27 cellular contexts compared by ENCODE assay signal in the genomic region with DNA sequence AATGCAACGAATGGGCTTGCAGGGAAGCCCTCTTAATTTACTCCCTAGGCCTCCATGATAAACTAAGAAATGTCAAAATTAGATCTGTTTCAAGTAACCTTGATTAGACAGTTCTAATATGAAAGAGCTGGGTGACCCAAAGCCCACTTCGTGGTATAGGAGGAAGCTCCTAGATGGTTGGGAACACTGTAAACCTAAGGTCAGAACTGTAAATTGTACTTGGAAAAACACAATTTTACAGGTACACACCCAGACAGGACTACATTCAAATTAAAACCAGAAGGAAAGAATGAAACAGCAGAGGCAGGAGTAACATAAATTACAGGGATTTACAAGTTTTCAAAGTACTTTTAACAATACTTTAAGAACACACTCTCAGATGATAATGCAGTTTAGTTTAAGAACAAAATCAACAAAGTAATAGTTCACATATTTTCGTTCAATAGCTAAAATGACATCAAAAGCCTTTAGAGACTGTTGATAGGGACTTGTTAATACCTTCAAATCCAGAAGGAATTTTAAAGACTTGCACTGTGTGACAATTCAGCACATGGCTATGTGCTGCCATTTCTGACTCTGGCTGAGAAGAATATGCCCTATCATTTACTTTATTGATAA. TPM values are rescaled to one million over a fixed set of nuclear protein-coding genes. Genes with fewer than 3 reads are reported as not detected.
"Had no signal": no experiment of that assay in that cellular context is flagged by ENCODE, and none has a peak within 500 bp of the region (broad histone marks: within the 10 kb centered on the region; RNA-seq: fewer than 3 reads in every experiment).

No MANE protein-coding gene starts in this region.

- H3K4me1 Mint-ChIP-seq: immature natural killer cell; stimulated activated memory B cell treated with anti-CD40 and anti-IgM and Interleukin-4, amounts not matched to agents 10 μg/mL and 1 μg/mL and 100 μg/mL, for 72 hours; stimulated activated naive CD8-positive, alpha-beta T cell treated with anti-CD3 and anti-CD28 coated beads, Interleukin-15, amount 100 ng/mL, for 72 hours had no signal

- H3K36me3 ChIP-seq: lower lobe of right lung, ovary, right atrium auricular region, right lobe of liver, thyroid gland, uterus had no signal

- DNase-seq: heart right ventricle; hippocampal formation; immature natural killer cell; kidney; lower lobe of right lung; mammary epithelial cell; mesenchymal stem cell; naive thymus-derived CD4-positive, alpha-beta T cell; ovary; right lobe of liver; stimulated activated CD4-positive, alpha-beta T cell treated with anti-CD3 and anti-CD28 coated beads, Interleukin-1b, Interleukin-23, amount 100 ng/mL, for 48 hours; stimulated activated CD4-positive, alpha-beta T cell treated with anti-CD3 and anti-CD28 coated beads, Interleukin-2, amount 100 ng/mL, for 48 hours; stimulated activated CD4-positive, alpha-beta T cell treated with anti-CD3 and anti-CD28 coated beads, Interleukin-4, amount 100 ng/mL, for 4 hours; stimulated activated CD8-positive, alpha-beta memory T cell treated with anti-CD3 and anti-CD28 coated beads, Interleukin-4, amount 100 ng/mL, for 48 hours; stimulated activated naive CD4-positive, alpha-beta T cell treated with Interleukin-2 at 50 U/mL for 16 hours; stimulated activated naive CD8-positive, alpha-beta T cell treated with anti-CD3 and anti-CD28 coated beads, Interleukin-15, amount 100 ng/mL, for 72 hours; substantia nigra; thyroid gland; uterus had no signal

- H3K27me3 ChIP-seq: ovary, right atrium auricular region, right lobe of liver, thyroid gland, uterus had no signal

- H3K36me3 Mint-ChIP-seq: natural killer cell treated with Interleukin-12 subunit alpha and Interleukin-12 subunit beta and Interleukin-15 and Interleukin-18, amount 100 ng/mL, for 72 hours; type B pancreatic cell had no signal

- H3K4me1 ChIP-seq: heart right ventricle, lower lobe of right lung, right atrium auricular region, right lobe of liver, thyroid gland, uterus had no signal

- H3K27ac ChIP-seq: heart right ventricle, lower lobe of right lung, ovary, right atrium auricular region, right lobe of liver, thyroid gland, uterus had no signal

- H3K27ac Mint-ChIP-seq: immature natural killer cell; naive thymus-derived CD4-positive, alpha-beta T cell; natural killer cell treated with Interleukin-12 subunit alpha and Interleukin-12 subunit beta and Interleukin-15 and Interleukin-18, amount 100 ng/mL, for 72 hours; progenitor cell of endocrine pancreas; stimulated activated memory B cell treated with anti-CD40 and anti-IgM and Interleukin-4, amounts not matched to agents 10 μg/mL and 1 μg/mL and 100 μg/mL, for 72 hours; type B pancreatic cell had no signal

- H3K27me3 Mint-ChIP-seq: natural killer cell treated with Interleukin-12 subunit alpha and Interleukin-12 subunit beta and Interleukin-15 and Interleukin-18, amount 100 ng/mL, for 72 hours; stimulated activated memory B cell treated with anti-CD40 and anti-IgM and Interleukin-4, amounts not matched to agents 10 μg/mL and 1 μg/mL and 100 μg/mL, for 72 hours had no signal

- H3K4me3 ChIP-seq: heart right ventricle, lower lobe of right lung, ovary, right atrium auricular region, right lobe of liver, smooth muscle cell, thyroid gland, uterus had no signal

- H3K4me3 Mint-ChIP-seq: immature natural killer cell; naive thymus-derived CD4-positive, alpha-beta T cell; natural killer cell treated with Interleukin-12 subunit alpha and Interleukin-12 subunit beta and Interleukin-15 and Interleukin-18, amount 100 ng/mL, for 72 hours; stimulated activated memory B cell treated with anti-CD40 and anti-IgM and Interleukin-4, amounts not matched to agents 10 μg/mL and 1 μg/mL and 100 μg/mL, for 72 hours; stimulated activated naive CD8-positive, alpha-beta T cell treated with anti-CD3 and anti-CD28 coated beads, Interleukin-15, amount 100 ng/mL, for 72 hours; type B pancreatic cell had no signal

- H3K9me3 ChIP-seq: heart right ventricle, lower lobe of right lung, ovary, right atrium auricular region, right lobe of liver, thyroid gland, uterus had no signal

- H3K9me3 Mint-ChIP-seq: immature natural killer cell; naive thymus-derived CD4-positive, alpha-beta T cell; natural killer cell treated with Interleukin-12 subunit alpha and Interleukin-12 subunit beta and Interleukin-15 and Interleukin-18, amount 100 ng/mL, for 72 hours; stimulated activated memory B cell treated with anti-CD40 and anti-IgM and Interleukin-4, amounts not matched to agents 10 μg/mL and 1 μg/mL and 100 μg/mL, for 72 hours; stimulated activated naive CD8-positive, alpha-beta T cell treated with anti-CD3 and anti-CD28 coated beads, Interleukin-15, amount 100 ng/mL, for 72 hours; type B pancreatic cell had no signal

- ATAC-seq: heart right ventricle; lower lobe of right lung; naive thymus-derived CD4-positive, alpha-beta T cell; natural killer cell treated with Interleukin-12 subunit alpha and Interleukin-12 subunit beta and Interleukin-15 and Interleukin-18, amount 100 ng/mL, for 72 hours; right lobe of liver; stimulated activated memory B cell treated with anti-CD40 and anti-IgM and Interleukin-4, amounts not matched to agents 10 μg/mL and 1 μg/mL and 100 μg/mL, for 72 hours; stimulated activated naive CD8-positive, alpha-beta T cell treated with anti-CD3 and anti-CD28 coated beads, Interleukin-15, amount 100 ng/mL, for 72 hours had no signal

RNA-seq across cellular contexts. Expression of a gene that starts 18.4 kb away (rescaled TPM):
- total RNA-seq: mammary epithelial cell, ovary, right atrium auricular region, right lobe of liver, skeletal muscle tissue, temporal lobe, thyroid gland had no signal
